Comparison of ENCODE assay signal across 15 cellular contexts in genomic region chr13:22235285-22235949, GRCh38.
DNase-seq lines count a peak whose midpoint lies in the region; ATAC-seq, FAIRE-seq and TF ChIP-seq lines count a peak whose summit lies in the region.
"Had no signal": no experiment of that assay in that cellular context is flagged by ENCODE, and none has a peak within 500 bp of the region (broad histone marks: within the 10 kb centered on the region; RNA-seq: fewer than 3 reads in every experiment).

No MANE protein-coding gene starts in this region.

- TF ChIP-seq CTCF in GM20000 (IDR thresholded peaks at IDR 0.05; ENCODE audit: extremely low read depth, missing control alignments), result no peak

- no peak for FAIRE-seq in GM12892 (lab: Jason Lieb, UNC)

- no peak for ATAC-seq in GM19351 (IDR thresholded peaks at IDR 0.05; ENCODE audit: unreplicated experiment)
- ATAC-seq: CD8-positive, alpha-beta T cell had no signal

- no peak for TF ChIP-seq POLR2A in GM12892 (IDR thresholded peaks at IDR 0.05; ENCODE audit: low read depth, low read length)

- DNase-seq in AG08395 (ENCODE audit: low spot score) (peak; percentile 25), GM20000 (ENCODE audit: low spot score) (peak; percentile 14), SK-N-DZ (ENCODE audit: low spot score) (peak; percentile 2), left kidney (ENCODE audit: low read depth, low spot score) (peak; percentile 30), anterior cingulate cortex (lab: John Stamatoyannopoulos, UW) (no peak), dedifferentiated amniotic fluid mesenchymal stem cell (ENCODE audit: extremely low spot score) (no peak), GM12892 (ENCODE audit: insufficient read length) (no peak)
- DNase-seq: activated CD4-positive, CD25-positive, alpha-beta regulatory T cell treated with anti-CD3 and anti-CD28 coated beads, Interleukin-2, amount 50 U/mL, for 72 hours; CD8-positive, alpha-beta T cell; effector CD8-positive, alpha-beta T cell; hippocampal formation; naive B cell; NCI-H446; stomach had no signal

Comparison
In these comparisons a context has a peak if more than half of its experiments do, and no peak if none do; other contexts are left out.
1. DNase-seq: peak in AG08395 (single experiment), GM20000 (single experiment), SK-N-DZ (single experiment) and left kidney (single experiment); none in anterior cingulate cortex (0 of 58), dedifferentiated amniotic fluid mesenchymal stem cell (single experiment) and GM12892 (single experiment).